In the genomic region with DNA sequence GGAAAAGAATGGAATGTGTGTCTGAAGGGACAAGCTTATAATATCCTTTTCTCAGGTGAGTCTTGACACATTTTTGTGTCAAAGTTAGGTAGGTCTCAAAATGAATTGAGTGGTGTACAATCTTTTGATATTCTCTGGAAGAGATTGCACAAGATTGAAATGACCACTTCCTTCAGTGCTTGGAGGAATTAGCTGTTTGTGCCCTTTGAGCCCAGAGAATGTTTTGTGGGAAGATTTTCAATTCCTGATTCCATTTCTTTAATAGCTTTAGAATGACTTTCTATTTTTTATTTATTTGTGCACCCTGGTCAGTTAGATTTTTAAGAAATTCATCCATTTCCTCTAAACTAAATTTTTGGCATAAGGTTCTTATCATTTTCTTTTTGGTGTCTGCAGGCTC, we compare ENCODE assay signal across 2 cellular contexts.
TF ChIP-seq lines count a peak whose summit lies in the region.

No MANE protein-coding gene starts in this region.

TF ChIP-seq in liver, 16 proteins besides CTCF, POLR2A, EP300 and RAD21:
- TF ChIP-seq JUND (IDR thresholded peaks at IDR 0.05) (no peak), NR2F2 (IDR thresholded peaks at IDR 0.05) (peak; percentile 24)

TF ChIP-seq in HepG2, 621 proteins besides CTCF, POLR2A, EP300 and RAD21:
- TF ChIP-seq ZNF552 (CRISPR knock-in tag; IDR thresholded peaks at IDR 0.05; ENCODE audit: borderline replicate concordance) (no peak), HMGA1 (CRISPR knock-in tag; conservative IDR thresholded peaks at IDR 0.05) (no peak), ZFP90 (CRISPR knock-in tag; IDR thresholded peaks at IDR 0.05; ENCODE audit: borderline replicate concordance) (no peak), ZNF605 (CRISPR knock-in tag; IDR thresholded peaks at IDR 0.05) (no peak)
- TF ChIP-seq, protein P1, sequence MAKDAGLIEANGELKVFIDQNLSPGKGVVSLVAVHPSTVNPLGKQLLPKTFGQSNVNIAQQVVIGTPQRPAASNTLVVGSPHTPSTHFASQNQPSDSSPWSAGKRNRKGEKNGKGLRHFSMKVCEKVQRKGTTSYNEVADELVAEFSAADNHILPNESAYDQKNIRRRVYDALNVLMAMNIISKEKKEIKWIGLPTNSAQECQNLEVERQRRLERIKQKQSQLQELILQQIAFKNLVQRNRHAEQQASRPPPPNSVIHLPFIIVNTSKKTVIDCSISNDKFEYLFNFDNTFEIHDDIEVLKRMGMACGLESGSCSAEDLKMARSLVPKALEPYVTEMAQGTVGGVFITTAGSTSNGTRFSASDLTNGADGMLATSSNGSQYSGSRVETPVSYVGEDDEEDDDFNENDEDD (CRISPR knock-in tag; IDR thresholded peaks at IDR 0.05; ENCODE audit: borderline replicate concordance), result no peak
